8 cellular contexts compared by ENCODE assay signal in genomic region chr2:38075436-38076249, GRCh38. TPM values are rescaled to one million over a fixed set of nuclear protein-coding genes. Genes with fewer than 3 reads are reported as not detected.
DNase-seq lines count a peak whose midpoint lies in the region; ATAC-seq and TF ChIP-seq lines count a peak whose summit lies in the region.

Gene CYP1B1, minus strand, starts transcription at chr2:38076151. Its CDS starts 763 bp downstream, at chr2:38075388.

- H3K4me3 ChIP-seq in aorta (ENCODE audit: low read length in 2 of 2) = peak within 1 kb of the TSS; percentile 20 to 66

- ATAC-seq in aorta (ENCODE audit: low FRiP score) = peak; percentile 27

- no peaks in the 10 kb centered on the region for H3K9me3 ChIP-seq in aorta (ENCODE audit: control insufficient read depth, low read length)

- 2 to 3% methylated on average over 59 to 63 of the region's 63 CpGs for WGBS in aorta, 2 donors

- no peaks in the 10 kb centered on the region for H3K9me3 Mint-ChIP-seq in activated naive CD4-positive, alpha-beta T cell treated with anti-CD3 and anti-CD28 coated beads, Interleukin-2, amount 10 ng/mL, durations not matched to agents 7 days and 5 days
- H3K9me3 Mint-ChIP-seq in mesothelial cell of epicardium = no peaks in the 10 kb centered on the region

- H3K27ac Mint-ChIP-seq in activated naive CD4-positive, alpha-beta T cell treated with anti-CD3 and anti-CD28 coated beads, Interleukin-2, amount 10 ng/mL, durations not matched to agents 7 days and 5 days = peak within 1 kb of the TSS; percentile 82
- H3K27ac Mint-ChIP-seq in mesothelial cell of epicardium = peak within 1 kb of the TSS; percentile 95

- no peak within 1 kb of the TSS for H3K27ac ChIP-seq in aorta (ENCODE audit: low read depth in 1 of 2, low read length in 2 of 2)

- CTCF ChIA-PET in activated naive CD4-positive, alpha-beta T cell treated with anti-CD3 and anti-CD28 coated beads, Interleukin-2, amount 10 ng/mL, durations not matched to agents 7 days and 5 days (lab: Charles Lee) = interaction anchor here (0.9 to 3.3 kb wide), 10 partner anchors 18 to 680 kb away, joined by 3 to 25 read pairs (median 4); no protein-coding TSS in a partner anchor

- no peaks in the 10 kb centered on the region for H3K4me1 ChIP-seq in aorta (ENCODE audit: control insufficient read depth in 1 of 2, insufficient read depth in 2 of 2, low read length in 2 of 2)

- no peak for TF ChIP-seq CTCF in mesothelial cell of epicardium (IDR thresholded peaks at IDR 0.05; ENCODE audit: unreplicated experiment)

- DNase-seq in activated naive CD4-positive, alpha-beta T cell treated with anti-CD3 and anti-CD28 coated beads, Interleukin-2, amount 10 ng/mL, durations not matched to agents 7 days and 5 days = peak; percentile 28
- DNase-seq in activated naive CD4-positive, alpha-beta T cell treated with Interleukin-2 at 50 U/mL for 16 hours = no peak
- peak; percentile 36 to 72 for DNase-seq in NCI-H1930 (lab: John Stamatoyannopoulos, UW)
- DNase-seq in dedifferentiated amniotic fluid mesenchymal stem cell (ENCODE audit: extremely low spot score) = peak; percentile 34
- peak in 1 of 2 experiments; percentile 44 for DNase-seq in mesothelial cell of epicardium (ENCODE audit: low spot score in 2 of 2, unreplicated experiment in 2 of 2)
- peak in 1 of 2 donors; percentile 82 for DNase-seq in aorta
- no peak for DNase-seq in NCI-H748 treated with DMSO at 0.1 percent for 48 hours (lab: John Stamatoyannopoulos, UW)
- DNase-seq in SKM-1 (lab: John Stamatoyannopoulos, UW; ENCODE audit: unreplicated experiment) = no peak

- no peaks in the 10 kb centered on the region for H3K36me3 Mint-ChIP-seq in activated naive CD4-positive, alpha-beta T cell treated with anti-CD3 and anti-CD28 coated beads, Interleukin-2, amount 10 ng/mL, durations not matched to agents 7 days and 5 days
- peaks cover 5% of the 10 kb centered on the region for H3K36me3 Mint-ChIP-seq in mesothelial cell of epicardium

- H3K36me3 ChIP-seq in aorta (ENCODE audit: control insufficient read depth in 1 of 2, insufficient read depth in 2 of 2, low read length in 1 of 2) = no peaks in the 10 kb centered on the region

- H3K4me3 Mint-ChIP-seq in activated naive CD4-positive, alpha-beta T cell treated with anti-CD3 and anti-CD28 coated beads, Interleukin-2, amount 10 ng/mL, durations not matched to agents 7 days and 5 days = peak within 1 kb of the TSS; percentile 73
- peak within 1 kb of the TSS; percentile 77 for H3K4me3 Mint-ChIP-seq in mesothelial cell of epicardium

- H3K27me3 ChIP-seq in aorta (ENCODE audit: control insufficient read depth in 1 of 2, insufficient read depth in 2 of 2, low read length in 1 of 2) = no peaks in the 10 kb centered on the region

- intact Hi-C loops in aorta (cut with DNase I) = loop anchor here (5.0 kb wide), 2 partner anchors 197 to 202 kb away; no protein-coding TSS in a partner anchor

- H3K4me1 Mint-ChIP-seq in activated naive CD4-positive, alpha-beta T cell treated with anti-CD3 and anti-CD28 coated beads, Interleukin-2, amount 10 ng/mL, durations not matched to agents 7 days and 5 days = peaks cover 38% of the 10 kb centered on the region
- peaks cover 59% of the 10 kb centered on the region for H3K4me1 Mint-ChIP-seq in mesothelial cell of epicardium

- H3K27me3 Mint-ChIP-seq in activated naive CD4-positive, alpha-beta T cell treated with anti-CD3 and anti-CD28 coated beads, Interleukin-2, amount 10 ng/mL, durations not matched to agents 7 days and 5 days = peaks cover 69% of the 10 kb centered on the region
- H3K27me3 Mint-ChIP-seq in mesothelial cell of epicardium (ENCODE audit: low read depth) = peaks cover 49% of the 10 kb centered on the region

RNA-seq across cellular contexts. Expression of gene CYP1B1, which starts in this region (rescaled TPM):
- total RNA-seq in mesothelial cell of epicardium (50.4 to 55.6 TPM (median 54.5 TPM) in 3 replicates), aorta (100 to 1,000 TPM; 114 to 115 TPM)
- polyA plus RNA-seq in aorta = 10 to 100 TPM in 1 of 2 donors, 1 to 10 TPM in 1; 7.3 to 10.4 TPM

Comparison
In these comparisons a context has a peak if more than half of its experiments do, and no peak if none do; other contexts are left out.
1. DNase-seq: peak in activated naive CD4-positive, alpha-beta T cell treated with anti-CD3 and anti-CD28 coated beads, Interleukin-2, amount 10 ng/mL, durations not matched to agents 7 days and 5 days (single experiment), NCI-H1930 (2 of 2) and dedifferentiated amniotic fluid mesenchymal stem cell (single experiment); none in activated naive CD4-positive, alpha-beta T cell treated with Interleukin-2 at 50 U/mL for 16 hours (single experiment), NCI-H748 treated with DMSO at 0.1 percent for 48 hours (single experiment) and SKM-1 (single experiment).